Comparison of ENCODE assay signal across 8 cellular contexts in genomic region chrX:154516655-154517100, GRCh38. TPM values are rescaled to one million over a fixed set of nuclear protein-coding genes. Genes with fewer than 3 reads are reported as not detected.
DNase-seq lines count a peak whose midpoint lies in the region; ATAC-seq and TF ChIP-seq lines count a peak whose summit lies in the region.

No MANE protein-coding gene starts in this region.

- no peak for TF ChIP-seq CTCF in body of pancreas (IDR thresholded peaks at IDR 0.05)

- no peak overlapping the region for H3K4me3 ChIP-seq in body of pancreas

- ATAC-seq in body of pancreas (peak; percentile 11), GM21737 (IDR thresholded peaks at IDR 0.05; ENCODE audit: unreplicated experiment) (no peak), HG03159 (IDR thresholded peaks at IDR 0.05; ENCODE audit: unreplicated experiment) (no peak)
- ATAC-seq in stimulated activated naive CD8-positive, alpha-beta T cell treated with anti-CD3 and anti-CD28 coated beads, Interleukin-15, amount 100 ng/mL, for 72 hours, result peak; percentile 8

- no peaks in the 10 kb centered on the region for H3K9me3 Mint-ChIP-seq in stimulated activated naive CD8-positive, alpha-beta T cell treated with anti-CD3 and anti-CD28 coated beads, Interleukin-15, amount 100 ng/mL, for 72 hours

- peak overlapping the region; percentile 96 to 97 for H3K4me3 Mint-ChIP-seq in stimulated activated naive CD8-positive, alpha-beta T cell treated with anti-CD3 and anti-CD28 coated beads, Interleukin-15, amount 100 ng/mL, for 72 hours

- peaks cover 45% of the 10 kb centered on the region for H3K4me1 Mint-ChIP-seq in stimulated activated naive CD8-positive, alpha-beta T cell treated with anti-CD3 and anti-CD28 coated beads, Interleukin-15, amount 100 ng/mL, for 72 hours

- DNase-seq in EH (ENCODE audit: low read depth), result peak; percentile 52
- peak; percentile 36 for DNase-seq in HT-29 (ENCODE audit: low spot score)
- peak in 1 of 4 donors; percentile 45 for DNase-seq in body of pancreas
- DNase-seq in islet precursor cell, result peak; percentile 71
- DNase-seq in stimulated activated naive CD8-positive, alpha-beta T cell treated with anti-CD3 and anti-CD28 coated beads, Interleukin-15, amount 100 ng/mL, for 72 hours, result no peak
- DNase-seq in DMS79 treated with DMSO at 0.1 percent for 48 hours (lab: John Stamatoyannopoulos, UW), result no peak

- intact Hi-C loops in body of pancreas (cut with DNase I), result no loop called here

- peak overlapping the region; percentile 76 to 92 for H3K27ac Mint-ChIP-seq in stimulated activated naive CD8-positive, alpha-beta T cell treated with anti-CD3 and anti-CD28 coated beads, Interleukin-15, amount 100 ng/mL, for 72 hours

- H3K9me3 ChIP-seq in body of pancreas, result no peaks in the 10 kb centered on the region

- H3K27me3 Mint-ChIP-seq in stimulated activated naive CD8-positive, alpha-beta T cell treated with anti-CD3 and anti-CD28 coated beads, Interleukin-15, amount 100 ng/mL, for 72 hours, result no peaks in the 10 kb centered on the region

- WGBS in body of pancreas, 2 donors, result 6 to 14% methylated on average over 6 to 19 of the region's 19 CpGs

- TF ChIP-seq POLR2A in body of pancreas (IDR thresholded peaks at IDR 0.05), result no peak

- H3K27ac ChIP-seq in body of pancreas, result peak overlapping the region; percentile 62 to 94 (median 94)

- no peaks in the 10 kb centered on the region for H3K36me3 ChIP-seq in body of pancreas (replicated peaks in 1 of 2; ENCODE audit: insufficient read depth in 1 of 2, low read depth in 2 of 2)

- no peaks in the 10 kb centered on the region for H3K27me3 ChIP-seq in body of pancreas

- H3K4me1 ChIP-seq in body of pancreas, result peaks cover 33% of the 10 kb centered on the region

RNA-seq across cellular contexts. Expression of gene FAM3A, which starts 0.6 kb away (rescaled TPM):
- 73.0 and 89.0 TPM in 2 replicates for total RNA-seq in HT-29 (2014; rRNA removed; shearing (Covaris generic))
- total RNA-seq in body of pancreas, result 10 to 100 TPM; 32.3 to 48.3 TPM

RNA-seq across cellular contexts. Expression of gene SLC10A3, which starts 26.2 kb away (rescaled TPM):
- 67.2 TPM in 2 replicates for total RNA-seq in HT-29 (2014; rRNA removed; shearing (Covaris generic))
- total RNA-seq in body of pancreas, result 10 to 100 TPM; 18.9 to 24.7 TPM

RNA-seq across cellular contexts. Expression of gene G6PD, which starts 30.0 kb away (rescaled TPM):
- total RNA-seq in HT-29 (2014; rRNA removed; shearing (Covaris generic)), result 269 and 280 TPM in 2 replicates
- total RNA-seq in body of pancreas, result 10 to 100 TPM in 1 of 2 donors, 1 to 10 TPM in 1; 7.6 to 16.1 TPM

RNA-seq across cellular contexts. Expression of gene UBL4A, which starts 30.3 kb away (rescaled TPM):
- total RNA-seq in HT-29 (2014; rRNA removed; shearing (Covaris generic)), result 195 and 203 TPM in 2 replicates
- total RNA-seq in body of pancreas, result 10 to 100 TPM; 24.9 to 34.9 TPM

RNA-seq across cellular contexts. Expression of gene IKBKG, which starts 30.7 kb away (rescaled TPM):
- total RNA-seq in HT-29 (2014; rRNA removed; shearing (Covaris generic)), result 43.4 and 51.1 TPM in 2 replicates
- total RNA-seq in body of pancreas, result 10 to 100 TPM in 1 of 2 donors, 1 to 10 TPM in 1; 9.9 to 11.9 TPM

Comparison
In these comparisons a context has a peak if more than half of its experiments do, and no peak if none do; other contexts are left out.
1. DNase-seq: peak in EH (single experiment), HT-29 (single experiment) and islet precursor cell (single experiment); none in stimulated activated naive CD8-positive, alpha-beta T cell treated with anti-CD3 and anti-CD28 coated beads, Interleukin-15, amount 100 ng/mL, for 72 hours (0 of 2) and DMS79 treated with DMSO at 0.1 percent for 48 hours (single experiment).
2. ATAC-seq: peak in body of pancreas (single experiment) and stimulated activated naive CD8-positive, alpha-beta T cell treated with anti-CD3 and anti-CD28 coated beads, Interleukin-15, amount 100 ng/mL, for 72 hours (single experiment); none in GM21737 (single experiment) and HG03159 (single experiment).
3. RNA of gene G6PD, which starts 30.0 kb away (total RNA-seq): 269 to 280 TPM in HT-29; 7.6 to 16.1 TPM in body of pancreas; every median in the first group is over 10 times any median in the second.